In the genomic region with DNA sequence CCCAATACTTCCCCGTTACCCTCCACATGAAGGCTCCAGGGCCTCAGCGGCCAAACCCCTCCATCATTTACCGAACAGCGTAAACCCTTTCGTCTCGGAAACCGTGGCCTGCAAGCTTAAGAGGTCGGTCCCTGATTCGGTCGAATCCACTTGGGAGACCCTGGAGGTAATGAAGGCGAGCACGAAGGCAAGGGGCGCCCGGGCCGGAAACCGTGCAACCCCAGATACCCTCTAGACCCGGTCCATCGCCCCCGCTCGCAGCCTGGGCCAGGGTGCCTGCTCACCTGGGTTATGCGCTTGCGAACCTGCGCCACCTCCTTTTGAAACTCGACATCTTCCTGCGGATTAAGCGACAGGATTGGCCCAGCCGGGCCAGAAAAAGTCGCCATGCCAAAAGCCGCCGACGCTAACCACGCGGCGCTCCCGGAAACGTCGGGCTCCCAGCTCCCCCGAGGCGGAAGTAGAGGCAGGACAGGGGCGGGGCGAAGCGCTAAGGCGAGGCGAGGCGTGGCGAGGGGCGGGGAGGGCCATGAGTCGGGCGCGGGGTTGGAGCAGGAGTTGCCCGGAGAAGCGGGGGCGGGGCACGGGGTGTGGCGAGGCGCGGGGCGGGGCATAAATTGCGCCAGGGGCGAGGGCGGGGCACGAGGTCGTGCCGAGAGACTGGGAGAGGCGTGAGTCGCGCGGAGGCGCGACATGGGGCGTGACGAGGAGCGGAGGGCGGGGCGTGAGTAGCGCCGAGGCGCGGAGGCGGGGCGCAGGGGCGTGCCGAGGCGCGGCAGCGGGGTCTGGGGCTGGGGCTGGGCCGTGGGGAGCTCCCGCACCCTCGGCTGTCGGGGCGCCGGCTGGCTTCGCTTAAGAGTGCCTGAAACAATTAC, we compare ENCODE assay signal across 8 cellular contexts. TPM values are rescaled to one million over a fixed set of nuclear protein-coding genes. Genes with fewer than 3 reads are reported as not detected.
DNase-seq lines count a peak whose midpoint lies in the region; ATAC-seq and TF ChIP-seq lines count a peak whose summit lies in the region.

A gene (minus strand): TSS at position 414 of the 875 bp plus-strand sequence. CDS start 25 bp downstream, at position 389.

- H3K9me3 ChIP-seq in KOPT-K1 (ENCODE audit: insufficient read depth, low read length, poor library complexity, severe bottlenecking) (no peaks in the 10 kb centered on the region), Peyer's patch (no peaks in the 10 kb centered on the region), muscle layer of colon (ENCODE audit: low read length) (no peaks in the 10 kb centered on the region)

- H3K27me3 ChIP-seq in Peyer's patch: no peaks in the 10 kb centered on the region
- no peaks in the 10 kb centered on the region for H3K27me3 ChIP-seq in muscle layer of colon (ENCODE audit: control insufficient read depth in 1 of 2, insufficient read depth in 2 of 2, low read length in 2 of 2)

- TF ChIP-seq POLR2A in Peyer's patch (IDR thresholded peaks at IDR 0.05): peak; percentile 35 to 52

- peaks cover 37% of the 10 kb centered on the region for H3K36me3 ChIP-seq in KOPT-K1 (ENCODE audit: insufficient read depth, low read length)
- H3K36me3 ChIP-seq in Peyer's patch: peaks cover 0 to 32% (median 0%) of the 10 kb centered on the region in 3 donors
- H3K36me3 ChIP-seq in muscle layer of colon (ENCODE audit: insufficient read depth, low read length): peaks cover 13% of the 10 kb centered on the region

- peak within 1 kb of the TSS; percentile 88 for H3K9ac ChIP-seq in muscle layer of colon (ENCODE audit: low read length)

- H3K4me1 ChIP-seq in Peyer's patch (peaks cover 0 to 15% (median 4%) of the 10 kb centered on the region in 4 donors), muscle layer of colon (ENCODE audit: insufficient read depth, low read length) (peaks cover 8% of the 10 kb centered on the region)

- DNase-seq in DMS79 treated with DMSO at 0.1 percent for 48 hours (lab: John Stamatoyannopoulos, UW) (peak; percentile 97), Peyer's patch (peak; percentile 99 to 100 (median 100))
- DNase-seq in activated T-cell treated with anti-CD3 and anti-CD28 coated beads, Interleukin-2, amount 50 U/mL, for 48 hours: peak; percentile 100
- DNase-seq in stimulated activated CD8-positive, alpha-beta memory T cell treated with anti-CD3 and anti-CD28 coated beads, Interleukin-7, amount 100 ng/mL, for 1 hour (ENCODE audit: low read depth in 2 of 2): peak; percentile 100

- H3K27ac ChIP-seq in KOPT-K1 (ENCODE audit: low read depth, low read length, poor library complexity, severe bottlenecking) (peak within 1 kb of the TSS; percentile 87), Peyer's patch (peak within 1 kb of the TSS; percentile 76 to 86 (median 79)), muscle layer of colon (ENCODE audit: low read depth, low read length) (peak within 1 kb of the TSS; percentile 85)

- peak within 1 kb of the TSS; percentile 72 to 94 (median 82) for H3K4me3 ChIP-seq in Peyer's patch
- H3K4me3 ChIP-seq in muscle layer of colon (ENCODE audit: low read depth in 1 of 2, low read length in 2 of 2): peak within 1 kb of the TSS; percentile 91 to 95

- peak in 2 of 6 experiments; percentile 12 to 15 for TF ChIP-seq CTCF in Peyer's patch (IDR thresholded peaks at IDR 0.05)

- ATAC-seq in GM21825 (IDR thresholded peaks at IDR 0.05; ENCODE audit: unreplicated experiment) (peak; percentile 91), esophagus mucosa (peak; percentile 99)

RNA-seq across cellular contexts. Expression of the gene that starts here (rescaled TPM):
- total RNA-seq in Peyer's patch: 100 to 1,000 TPM in 1 of 4 donors, 10 to 100 TPM in 3; 19.0 to 110 (median 35.7) TPM
- total RNA-seq in esophagus mucosa: 54.8 TPM

Comparison
In these comparisons a context has a peak if more than half of its experiments do, and no peak if none do; other contexts are left out.
1. Peak in every context shown above with its lines: DNase-seq, ATAC-seq, H3K4me3 ChIP-seq and H3K27ac ChIP-seq.